In genomic region chr6:33417127-33417902, GRCh38 we compare ENCODE assay signal across 6 cellular contexts.
DNase-seq lines count a peak whose midpoint lies in the region; ATAC-seq lines count a peak whose summit lies in the region.

No MANE protein-coding gene starts in this region.

- peak overlapping the region; percentile 66 for H3K9ac ChIP-seq in muscle layer of colon (ENCODE audit: low read length)

- H3K36me3 ChIP-seq in muscle layer of colon (ENCODE audit: insufficient read depth, low read length): peaks cover 41% of the 10 kb centered on the region

- peak overlapping the region; percentile 82 for H3K27ac ChIP-seq in angular gyrus (ENCODE audit: low read depth, low read length)
- peak overlapping the region; percentile 88 for H3K27ac ChIP-seq in muscle layer of colon (ENCODE audit: low read depth, low read length)

- peaks cover 50% of the 10 kb centered on the region for H3K4me1 ChIP-seq in muscle layer of colon (ENCODE audit: insufficient read depth, low read length)

- peak; percentile 43 for DNase-seq in NCI-H1092 treated with DMSO at 0.1 percent for 48 hours (lab: John Stamatoyannopoulos, UW)
- DNase-seq in NCI-H1092 (lab: John Stamatoyannopoulos, UW): no peak

- no peaks in the 10 kb centered on the region for H3K9me3 ChIP-seq in muscle layer of colon (ENCODE audit: low read length)

- no peaks in the 10 kb centered on the region for H3K27me3 ChIP-seq in muscle layer of colon (ENCODE audit: control insufficient read depth in 1 of 2, insufficient read depth in 2 of 2, low read length in 2 of 2)

- ATAC-seq in GM18861 (IDR thresholded peaks at IDR 0.05; ENCODE audit: unreplicated experiment) (no peak), HG02885 (IDR thresholded peaks at IDR 0.05; ENCODE audit: poor library complexity, unreplicated experiment) (no peak)

- H3K4me3 ChIP-seq in muscle layer of colon (ENCODE audit: low read depth in 1 of 2, low read length in 2 of 2): peak overlapping the region; percentile 77 to 79
